ENCODE assay signal across 29 cellular contexts in genomic region chrX:82161195-82161594, GRCh38.
"Had no signal": no experiment of that assay in that cellular context is flagged by ENCODE, and none has a peak within 500 bp of the region (broad histone marks: within the 10 kb centered on the region; RNA-seq: fewer than 3 reads in every experiment).

No MANE protein-coding gene starts in this region.

- H3K4me2 ChIP-seq: hepatocyte had no signal

- H3K27me3 ChIP-seq: colonic mucosa, esophagus muscularis mucosa, esophagus squamous epithelium, foreskin keratinocyte, gastroesophageal sphincter, heart left ventricle, heart right ventricle, hepatocyte had no signal

- H3K79me2 ChIP-seq: hepatocyte had no signal

- H3K4me1 ChIP-seq: colonic mucosa, esophagus muscularis mucosa, esophagus squamous epithelium, foreskin keratinocyte, gastroesophageal sphincter, heart left ventricle, heart right ventricle had no signal

- ATAC-seq: effector memory CD8-positive, alpha-beta T cell; esophagus mucosa; foreskin keratinocyte; gastroesophageal sphincter; heart left ventricle; heart right ventricle had no signal

- H3K27ac Mint-ChIP-seq: dendritic cell treated with granulocyte-macrophage colony-stimulating factor and Interleukin-4, amounts not matched to agents 40 ng/mL and 50 ng/mL, for 4 days; effector memory CD8-positive, alpha-beta T cell; endodermal cell had no signal

- H2AFZ ChIP-seq: hepatocyte had no signal

- H3K27ac ChIP-seq: colonic mucosa, coronary artery, dorsolateral prefrontal cortex, epithelial cell of prostate, esophagus muscularis mucosa, esophagus squamous epithelium, foreskin keratinocyte, gastroesophageal sphincter, heart left ventricle, heart right ventricle, hepatocyte had no signal

- H3K4me3 Mint-ChIP-seq: dendritic cell treated with granulocyte-macrophage colony-stimulating factor and Interleukin-4, amounts not matched to agents 40 ng/mL and 50 ng/mL, for 4 days; effector memory CD8-positive, alpha-beta T cell; endodermal cell had no signal

- H3K4me3 ChIP-seq: colonic mucosa, coronary artery, dorsolateral prefrontal cortex, esophagus muscularis mucosa, esophagus squamous epithelium, gastroesophageal sphincter, heart left ventricle, heart right ventricle, hepatocyte had no signal

- H3K36me3 ChIP-seq: colonic mucosa, esophagus muscularis mucosa, esophagus squamous epithelium, gastroesophageal sphincter, heart left ventricle, heart right ventricle had no signal

- H3K4me1 Mint-ChIP-seq: endodermal cell had no signal

- H3K9me3 Mint-ChIP-seq: effector memory CD8-positive, alpha-beta T cell had no signal

- H3K27me3 Mint-ChIP-seq: dendritic cell treated with granulocyte-macrophage colony-stimulating factor and Interleukin-4, amounts not matched to agents 40 ng/mL and 50 ng/mL, for 4 days; effector memory CD8-positive, alpha-beta T cell had no signal

- H3K9me3 ChIP-seq: colonic mucosa, esophagus squamous epithelium, gastroesophageal sphincter had no signal

- FAIRE-seq: colon, endometrium, endothelial cell of umbilical vein, frontal cortex had no signal

- DNase-seq: colonic mucosa; cortex of kidney; dermis blood vessel endothelial cell; dorsolateral prefrontal cortex; effector CD4-positive, alpha-beta T cell; effector CD8-positive, alpha-beta T cell; effector memory CD4-positive, alpha-beta T cell; effector memory CD8-positive, alpha-beta T cell; endodermal cell; erythroblast; esophagus squamous epithelium; foreskin fibroblast; foreskin keratinocyte; foreskin melanocyte; glutamatergic neuron; head of caudate nucleus; heart left ventricle; heart right ventricle had no signal
